ENCODE assay signal across 1 cellular context in genomic region chr19:5927439-5927821, GRCh38.
TF ChIP-seq lines count a peak whose summit lies in the region.

No MANE protein-coding gene starts in this region.

TF ChIP-seq in GM12878, 131 proteins besides CTCF, POLR2A, EP300 and RAD21 (continued from another document):
- TF ChIP-seq, protein P1, sequence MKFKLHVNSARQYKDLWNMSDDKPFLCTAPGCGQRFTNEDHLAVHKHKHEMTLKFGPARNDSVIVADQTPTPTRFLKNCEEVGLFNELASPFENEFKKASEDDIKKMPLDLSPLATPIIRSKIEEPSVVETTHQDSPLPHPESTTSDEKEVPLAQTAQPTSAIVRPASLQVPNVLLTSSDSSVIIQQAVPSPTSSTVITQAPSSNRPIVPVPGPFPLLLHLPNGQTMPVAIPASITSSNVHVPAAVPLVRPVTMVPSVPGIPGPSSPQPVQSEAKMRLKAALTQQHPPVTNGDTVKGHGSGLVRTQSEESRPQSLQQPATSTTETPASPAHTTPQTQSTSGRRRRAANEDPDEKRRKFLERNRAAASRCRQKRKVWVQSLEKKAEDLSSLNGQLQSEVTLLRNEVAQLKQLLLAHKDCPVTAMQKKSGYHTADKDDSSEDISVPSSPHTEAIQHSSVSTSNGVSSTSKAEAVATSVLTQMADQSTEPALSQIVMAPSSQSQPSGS (IDR thresholded peaks at IDR 0.05; ENCODE audit: low read length) = no peak
- TF ChIP-seq, protein P2, sequence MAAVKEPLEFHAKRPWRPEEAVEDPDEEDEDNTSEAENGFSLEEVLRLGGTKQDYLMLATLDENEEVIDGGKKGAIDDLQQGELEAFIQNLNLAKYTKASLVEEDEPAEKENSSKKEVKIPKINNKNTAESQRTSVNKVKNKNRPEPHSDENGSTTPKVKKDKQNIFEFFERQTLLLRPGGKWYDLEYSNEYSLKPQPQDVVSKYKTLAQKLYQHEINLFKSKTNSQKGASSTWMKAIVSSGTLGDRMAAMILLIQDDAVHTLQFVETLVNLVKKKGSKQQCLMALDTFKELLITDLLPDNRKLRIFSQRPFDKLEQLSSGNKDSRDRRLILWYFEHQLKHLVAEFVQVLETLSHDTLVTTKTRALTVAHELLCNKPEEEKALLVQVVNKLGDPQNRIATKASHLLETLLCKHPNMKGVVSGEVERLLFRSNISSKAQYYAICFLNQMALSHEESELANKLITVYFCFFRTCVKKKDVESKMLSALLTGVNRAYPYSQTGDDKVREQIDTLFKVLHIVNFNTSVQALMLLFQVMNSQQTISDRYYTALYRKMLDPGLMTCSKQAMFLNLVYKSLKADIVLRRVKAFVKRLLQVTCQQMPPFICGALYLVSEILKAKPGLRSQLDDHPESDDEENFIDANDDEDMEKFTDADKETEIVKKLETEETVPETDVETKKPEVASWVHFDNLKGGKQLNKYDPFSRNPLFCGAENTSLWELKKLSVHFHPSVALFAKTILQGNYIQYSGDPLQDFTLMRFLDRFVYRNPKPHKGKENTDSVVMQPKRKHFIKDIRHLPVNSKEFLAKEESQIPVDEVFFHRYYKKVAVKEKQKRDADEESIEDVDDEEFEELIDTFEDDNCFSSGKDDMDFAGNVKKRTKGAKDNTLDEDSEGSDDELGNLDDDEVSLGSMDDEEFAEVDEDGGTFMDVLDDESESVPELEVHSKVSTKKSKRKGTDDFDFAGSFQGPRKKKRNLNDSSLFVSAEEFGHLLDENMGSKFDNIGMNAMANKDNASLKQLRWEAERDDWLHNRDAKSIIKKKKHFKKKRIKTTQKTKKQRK (IDR thresholded peaks at IDR 0.05; ENCODE audit: low read depth, low read length) = no peak
- TF ChIP-seq SIX5 (IDR thresholded peaks at IDR 0.05; ENCODE audit: low read depth, low read length, severe bottlenecking) = no peak
TF ChIP-seq in GM12878: peak in this region for 7.
